ENCODE assay signal across 9 cellular contexts in genomic region chr4:6582889-6583504, GRCh38. TPM values are rescaled to one million over a fixed set of nuclear protein-coding genes. Genes with fewer than 3 reads are reported as not detected.
A peak's percentile ranks its signal among the peaks of the same experiment; 100 is the strongest.
DNase-seq lines count a peak whose midpoint lies in the region; ATAC-seq, FAIRE-seq and TF ChIP-seq lines count a peak whose summit lies in the region.
"Had no signal": no experiment of that assay in that cellular context is flagged by ENCODE, and none has a peak within 500 bp of the region (broad histone marks: within the 10 kb centered on the region; RNA-seq: fewer than 3 reads in every experiment).

No MANE protein-coding gene starts in this region.

- peaks cover 35% of the 10 kb centered on the region for H3K36me3 ChIP-seq in CD8-positive, alpha-beta memory T cell (ENCODE audit: insufficient read depth, low read length)
- H3K36me3 ChIP-seq in esophagus squamous epithelium = peaks cover 15 to 97% (median 18%) of the 10 kb centered on the region in 3 donors

- H3K27me3 Mint-ChIP-seq in CD8-positive, alpha-beta memory T cell = no peaks in the 10 kb centered on the region

- peak; percentile 46 for DNase-seq in AG08395 (ENCODE audit: low spot score)
- DNase-seq in ELF-1 (ENCODE audit: low read depth, low spot score) = peak; percentile 60
- DNase-seq in OCI-M1 (lab: John Stamatoyannopoulos, UW) = peak; percentile 16
- no peak for DNase-seq in RCC 7860 (ENCODE audit: low spot score)
- no peak for DNase-seq in CD8-positive, alpha-beta memory T cell
- DNase-seq in epidermal melanocyte (ENCODE audit: insufficient read length, low spot score) = no peak
- no peak for DNase-seq in esophagus squamous epithelium (lab: John Stamatoyannopoulos, UW)
- DNase-seq: NCI-H2081 treated with DMSO at 0.1 percent for 48 hours had no signal

- FAIRE-seq in RCC 7860 (lab: Jason Lieb, UNC) = no peak

- CTCF ChIA-PET in CD8-positive, alpha-beta memory T cell (lab: Charles Lee) = no interaction called here

- no peak overlapping the region for H3K27ac Mint-ChIP-seq in CD8-positive, alpha-beta memory T cell

- H3K27me3 ChIP-seq in CD8-positive, alpha-beta memory T cell (ENCODE audit: insufficient read depth, low read length, poor library complexity, severe bottlenecking) = no peaks in the 10 kb centered on the region
- no peaks in the 10 kb centered on the region for H3K27me3 ChIP-seq in esophagus squamous epithelium

- no peaks in the 10 kb centered on the region for H3K9me3 ChIP-seq in CD8-positive, alpha-beta memory T cell (ENCODE audit: low read length)
- peaks cover 0 to 6% (median 0%) of the 10 kb centered on the region in 3 donors for H3K9me3 ChIP-seq in esophagus squamous epithelium

- TF ChIP-seq POLR2A in esophagus squamous epithelium (IDR thresholded peaks at IDR 0.05) = no peak

- WGBS in esophagus squamous epithelium, 2 donors = 85 to 88% methylated on average over 2 to 4 of the region's 4 CpGs

- TF ChIP-seq CTCF in esophagus squamous epithelium (IDR thresholded peaks at IDR 0.05) = no peak

- intact Hi-C loops in esophagus squamous epithelium (cut with DNase I) = no loop called here

- H3K4me1 Mint-ChIP-seq in CD8-positive, alpha-beta memory T cell = peaks cover 0 to 7% (median 4%) of the 10 kb centered on the region in 3 donors

- no peak overlapping the region for H3K4me3 ChIP-seq in CD8-positive, alpha-beta memory T cell (ENCODE audit: low read length)
- H3K4me3 ChIP-seq in esophagus squamous epithelium = no peak overlapping the region

- POLR2A ChIA-PET in CD8-positive, alpha-beta memory T cell (lab: Charles Lee) = no interaction called here

- no peak overlapping the region for H3K27ac ChIP-seq in CD8-positive, alpha-beta memory T cell (ENCODE audit: low read depth, low read length)
- H3K27ac ChIP-seq in esophagus squamous epithelium = no peak overlapping the region

- no peaks in the 10 kb centered on the region for H3K9me3 Mint-ChIP-seq in CD8-positive, alpha-beta memory T cell

- no peaks in the 10 kb centered on the region for H3K4me1 ChIP-seq in CD8-positive, alpha-beta memory T cell (ENCODE audit: insufficient read depth, low read length)
- H3K4me1 ChIP-seq in esophagus squamous epithelium = no peaks in the 10 kb centered on the region

- ATAC-seq in esophagus mucosa = peak; percentile 50

- H3K36me3 Mint-ChIP-seq in CD8-positive, alpha-beta memory T cell = peaks cover 25 to 89% (median 40%) of the 10 kb centered on the region in 3 donors

- no peak overlapping the region for H3K4me3 Mint-ChIP-seq in CD8-positive, alpha-beta memory T cell

RNA-seq across cellular contexts. Expression of gene MAN2B2, which starts 8.0 kb away (rescaled TPM):
- total RNA-seq in esophagus mucosa (11.0 TPM), esophagus squamous epithelium (10 to 100 TPM in 3 of 4 donors, 1 to 10 TPM in 1; 9.0 to 23.3 (median 14.3) TPM)
- 10 to 100 TPM; 17.5 to 18.3 TPM for total RNA-seq in CD8-positive, alpha-beta memory T cell
- 33.5 TPM for polyA plus RNA-seq in CD8-positive, alpha-beta memory T cell

RNA-seq across cellular contexts. Expression of gene MRFAP1, which starts 57.5 kb away (rescaled TPM):
- total RNA-seq in esophagus mucosa (157 TPM), esophagus squamous epithelium (100 to 1,000 TPM; 147 to 234 (median 186) TPM)
- total RNA-seq in CD8-positive, alpha-beta memory T cell = 100 to 1,000 TPM; 122 to 126 TPM
- polyA plus RNA-seq in CD8-positive, alpha-beta memory T cell = 175 TPM

Comparison
In these comparisons a context has a peak if more than half of its experiments do, and no peak if none do; other contexts are left out.
1. DNase-seq: peak in AG08395 (single experiment), ELF-1 (single experiment) and OCI-M1 (single experiment); none in RCC 7860 (single experiment), CD8-positive, alpha-beta memory T cell (0 of 5), epidermal melanocyte (single experiment) and esophagus squamous epithelium (single experiment).